In genomic region chr7:69364814-69365587, GRCh38 we compare ENCODE assay signal across 18 cellular contexts.
DNase-seq lines count a peak whose midpoint lies in the region; ATAC-seq and TF ChIP-seq lines count a peak whose summit lies in the region.
"Had no signal": no experiment of that assay in that cellular context is flagged by ENCODE, and none has a peak within 500 bp of the region (broad histone marks: within the 10 kb centered on the region; RNA-seq: fewer than 3 reads in every experiment).

No MANE protein-coding gene starts in this region.

- H3K27ac Mint-ChIP-seq in osteocyte (ENCODE audit: unreplicated experiment): peak overlapping the region; percentile 94
- H3K27ac Mint-ChIP-seq: activated CD4-positive, alpha-beta T cell treated with anti-CD3 and anti-CD28 coated beads, Interleukin-2, amount 10 ng/mL, durations not matched to agents 24 days and 14 days; activated CD8-positive, alpha-beta memory T cell treated with anti-CD3 and anti-CD28 coated beads, Interleukin-2, amount 10 ng/mL, durations not matched to agents 7 days and 5 days; activated naive CD8-positive, alpha-beta T cell treated with anti-CD3 and anti-CD28 coated beads, Interleukin-2, amount 10 ng/mL, durations not matched to agents 7 days and 5 days had no signal

- no peaks in the 10 kb centered on the region for H3K36me3 ChIP-seq in adipocyte (ENCODE audit: control insufficient read depth, insufficient read depth, low read length, severe bottlenecking)
- H3K36me3 ChIP-seq in mucosa of descending colon (ENCODE audit: low read depth): no peaks in the 10 kb centered on the region
- H3K36me3 ChIP-seq: left lung, MG63 had no signal

- H3K4me1 ChIP-seq in adipocyte (ENCODE audit: control insufficient read depth, insufficient read depth, low read length) (peaks cover 3% of the 10 kb centered on the region), mucosa of descending colon (ENCODE audit: low read depth) (no peaks in the 10 kb centered on the region)
- H3K4me1 ChIP-seq: left lung had no signal

- ATAC-seq in mucosa of descending colon: no peak
- ATAC-seq in Right ventricle myocardium superior (ENCODE audit: poor library complexity): no peak
- ATAC-seq: activated CD8-positive, alpha-beta memory T cell treated with anti-CD3 and anti-CD28 coated beads, Interleukin-2, amount 10 ng/mL, durations not matched to agents 7 days and 5 days had no signal

- intact Hi-C loops in mucosa of descending colon (cut with DNase I, micrococcal nuclease) (no loop called here), Right ventricle myocardium superior (cut with DNase I) (no loop called here)

- H3K27me3 Mint-ChIP-seq in osteocyte (ENCODE audit: unreplicated experiment): no peaks in the 10 kb centered on the region
- H3K27me3 Mint-ChIP-seq: activated CD4-positive, alpha-beta T cell treated with anti-CD3 and anti-CD28 coated beads, Interleukin-2, amount 10 ng/mL, durations not matched to agents 24 days and 14 days; activated CD8-positive, alpha-beta memory T cell treated with anti-CD3 and anti-CD28 coated beads, Interleukin-2, amount 10 ng/mL, durations not matched to agents 7 days and 5 days; activated naive CD8-positive, alpha-beta T cell treated with anti-CD3 and anti-CD28 coated beads, Interleukin-2, amount 10 ng/mL, durations not matched to agents 7 days and 5 days had no signal

- H3K9me3 ChIP-seq in adipocyte (ENCODE audit: control insufficient read depth, low read length) (no peaks in the 10 kb centered on the region), mucosa of descending colon (peaks cover 29% of the 10 kb centered on the region)
- H3K9me3 ChIP-seq: left lung, MG63 had no signal

- peaks cover 28% of the 10 kb centered on the region for H3K4me1 Mint-ChIP-seq in osteocyte (ENCODE audit: unreplicated experiment)
- H3K4me1 Mint-ChIP-seq: activated CD4-positive, alpha-beta T cell treated with anti-CD3 and anti-CD28 coated beads, Interleukin-2, amount 10 ng/mL, durations not matched to agents 24 days and 14 days; activated CD8-positive, alpha-beta memory T cell treated with anti-CD3 and anti-CD28 coated beads, Interleukin-2, amount 10 ng/mL, durations not matched to agents 7 days and 5 days; activated naive CD8-positive, alpha-beta T cell treated with anti-CD3 and anti-CD28 coated beads, Interleukin-2, amount 10 ng/mL, durations not matched to agents 7 days and 5 days; brain had no signal

- H3K36me3 Mint-ChIP-seq in osteocyte (ENCODE audit: unreplicated experiment): no peaks in the 10 kb centered on the region
- H3K36me3 Mint-ChIP-seq: activated CD8-positive, alpha-beta memory T cell treated with anti-CD3 and anti-CD28 coated beads, Interleukin-2, amount 10 ng/mL, durations not matched to agents 7 days and 5 days; activated naive CD8-positive, alpha-beta T cell treated with anti-CD3 and anti-CD28 coated beads, Interleukin-2, amount 10 ng/mL, durations not matched to agents 7 days and 5 days; brain had no signal

- DNase-seq in GM12865 (ENCODE audit: low read depth) (peak; percentile 9), NCI-H1417 treated with DMSO at 0.1 percent for 48 hours (lab: John Stamatoyannopoulos, UW) (peak; percentile 23), adipocyte (ENCODE audit: low read depth) (no peak), osteocyte (ENCODE audit: extremely low spot score, unreplicated experiment) (no peak), NCI-H345 treated with DMSO at 0.1 percent for 48 hours (lab: John Stamatoyannopoulos, UW; ENCODE audit: unreplicated experiment) (no peak), GF-D8 (lab: John Stamatoyannopoulos, UW) (no peak), mucosa of descending colon (no peak), Right ventricle myocardium superior (no peak)
- DNase-seq: activated CD4-positive, alpha-beta T cell treated with anti-CD3 and anti-CD28 coated beads, Interleukin-2, amount 10 ng/mL, durations not matched to agents 24 days and 14 days; activated CD8-positive, alpha-beta memory T cell treated with anti-CD3 and anti-CD28 coated beads, Interleukin-2, amount 10 ng/mL, durations not matched to agents 7 days and 5 days; activated naive CD8-positive, alpha-beta T cell treated with anti-CD3 and anti-CD28 coated beads, Interleukin-2, amount 10 ng/mL, durations not matched to agents 7 days and 5 days; DMS 273 treated with DMSO at 0.1 percent for 48 hours; left lung; MG63; SIG-M5; stimulated activated CD4-positive, alpha-beta T cell treated with anti-CD3 and anti-CD28 coated beads, Interleukin-12 subunit alpha, Interleukin-12 subunit beta, amount 100 ng/mL, for 4 hours; stimulated activated CD8-positive, alpha-beta memory T cell treated with anti-CD3 and anti-CD28 coated beads, Interleukin-4, amount 100 ng/mL, for 48 hours had no signal

- TF ChIP-seq CTCF in GM12865 (IDR thresholded peaks at IDR 0.05; ENCODE audit: insufficient read depth, low read depth, low read length, missing control alignments): no peak
- no peak for TF ChIP-seq CTCF in osteocyte (IDR thresholded peaks at IDR 0.05)
- TF ChIP-seq CTCF in mucosa of descending colon (IDR thresholded peaks at IDR 0.05): no peak

- no peaks in the 10 kb centered on the region for H3K27me3 ChIP-seq in adipocyte (replicated peaks; ENCODE audit: control insufficient read depth, insufficient read depth, low read length)
- H3K27me3 ChIP-seq: left lung, MG63 had no signal

- H3K9me3 Mint-ChIP-seq in osteocyte (ENCODE audit: unreplicated experiment): no peaks in the 10 kb centered on the region
- H3K9me3 Mint-ChIP-seq: activated CD4-positive, alpha-beta T cell treated with anti-CD3 and anti-CD28 coated beads, Interleukin-2, amount 10 ng/mL, durations not matched to agents 24 days and 14 days; activated naive CD8-positive, alpha-beta T cell treated with anti-CD3 and anti-CD28 coated beads, Interleukin-2, amount 10 ng/mL, durations not matched to agents 7 days and 5 days had no signal

- H3K9ac ChIP-seq in adipocyte (ENCODE audit: low read length): peak overlapping the region; percentile 55

- H3K4me3 Mint-ChIP-seq in osteocyte (ENCODE audit: unreplicated experiment): peak overlapping the region; percentile 51
- H3K4me3 Mint-ChIP-seq: activated CD4-positive, alpha-beta T cell treated with anti-CD3 and anti-CD28 coated beads, Interleukin-2, amount 10 ng/mL, durations not matched to agents 24 days and 14 days; activated CD8-positive, alpha-beta memory T cell treated with anti-CD3 and anti-CD28 coated beads, Interleukin-2, amount 10 ng/mL, durations not matched to agents 7 days and 5 days; activated naive CD8-positive, alpha-beta T cell treated with anti-CD3 and anti-CD28 coated beads, Interleukin-2, amount 10 ng/mL, durations not matched to agents 7 days and 5 days had no signal

- no peak overlapping the region for H3K4me3 ChIP-seq in GM12865 (ENCODE audit: low read depth, low read length)
- H3K4me3 ChIP-seq in adipocyte (ENCODE audit: low read length): peak overlapping the region; percentile 65
- H3K4me3 ChIP-seq in mucosa of descending colon: no peak overlapping the region
- H3K4me3 ChIP-seq: left lung, MG63 had no signal

Comparison
In these comparisons a context has a peak if more than half of its experiments do, and no peak if none do; other contexts are left out.
1. DNase-seq: peak in GM12865 (single experiment) and NCI-H1417 treated with DMSO at 0.1 percent for 48 hours (single experiment); none in adipocyte (single experiment), osteocyte (single experiment), NCI-H345 treated with DMSO at 0.1 percent for 48 hours (single experiment), GF-D8 (single experiment), mucosa of descending colon (0 of 3) and Right ventricle myocardium superior (single experiment).